In genomic region chr17:82118815-82119380, GRCh38 we compare ENCODE assay signal across 17 cellular contexts. TPM values are rescaled to one million over a fixed set of nuclear protein-coding genes. Genes with fewer than 3 reads are reported as not detected.
A peak's percentile ranks its signal among the peaks of the same experiment; 100 is the strongest.
DNase-seq lines count a peak whose midpoint lies in the region; ATAC-seq and TF ChIP-seq lines count a peak whose summit lies in the region.
"Had no signal": no experiment of that assay in that cellular context is flagged by ENCODE, and none has a peak within 500 bp of the region (broad histone marks: within the 10 kb centered on the region; RNA-seq: fewer than 3 reads in every experiment).

No MANE protein-coding gene starts in this region.

- peaks cover 22% of the 10 kb centered on the region for H3K36me3 ChIP-seq in NT2/D1 (ENCODE audit: insufficient read depth, insufficient read length, low read length)
- H3K36me3 ChIP-seq in body of pancreas (replicated peaks in 1 of 2; ENCODE audit: insufficient read depth in 1 of 2, low read depth in 2 of 2) = no peaks in the 10 kb centered on the region
- H3K36me3 ChIP-seq in right lobe of liver = no peaks in the 10 kb centered on the region
- H3K36me3 ChIP-seq in A673 (ENCODE audit: insufficient read depth, low read length, poor library complexity, severe bottlenecking) = no peaks in the 10 kb centered on the region
- H3K36me3 ChIP-seq: ovary had no signal

- CTCF ChIA-PET in A673 (lab: Charles Lee) = interaction anchor here (0.9 kb wide), 1 partner anchor 159 kb away, joined by 3 read pairs; no protein-coding TSS in a partner anchor

- WGBS in body of pancreas, 2 donors = 47 to 59% methylated on average over 12 of the region's 12 CpGs
- WGBS in right lobe of liver (ENCODE audit: insufficient coverage, low coverage, low lambda C conversion rate, missing lambda C conversion rate) = 26% methylated on average over 12 of the region's 12 CpGs

- peaks cover 24% of the 10 kb centered on the region for H3K4me1 ChIP-seq in NT2/D1 (ENCODE audit: insufficient read depth, insufficient read length)
- H3K4me1 ChIP-seq in body of pancreas = peaks cover 4% of the 10 kb centered on the region
- H3K4me1 ChIP-seq in right lobe of liver = peaks cover 0 to 35% (median 14%) of the 10 kb centered on the region in 4 donors
- H3K4me1 ChIP-seq in A673 (ENCODE audit: insufficient read depth, low read length, poor library complexity, severe bottlenecking) = no peaks in the 10 kb centered on the region

- H3K4me3 ChIP-seq in NT2/D1 (ENCODE audit: insufficient read length, low read depth) (no peak overlapping the region), body of pancreas (no peak overlapping the region), right lobe of liver (no peak overlapping the region), retinal pigment epithelial cell (ENCODE audit: low read length) (peak overlapping the region; percentile 20), A673 (ENCODE audit: low read depth, low read length, poor library complexity, severe bottlenecking) (no peak overlapping the region)
- H3K4me3 ChIP-seq: ovary had no signal

- intact Hi-C loops in body of pancreas (cut with DNase I) = no loop called here
- intact Hi-C loops in right lobe of liver (cut with DNase I) = loop anchor here in 1 of 2 donors (5.0 kb wide), 1 partner anchor 33 kb away; no protein-coding TSS in a partner anchor
- intact Hi-C loops in A673 (cut with micrococcal nuclease; ENCODE audit: unreplicated experiment) = no loop called here

- no peak overlapping the region for H3K9ac ChIP-seq in NT2/D1 (ENCODE audit: insufficient read length, low read depth)
- H3K9ac ChIP-seq: KMS-11 had no signal

- no peak for TF ChIP-seq CTCF in body of pancreas (IDR thresholded peaks at IDR 0.05)
- TF ChIP-seq CTCF in right lobe of liver (IDR thresholded peaks at IDR 0.05) = no peak
- no peak for TF ChIP-seq CTCF in retinal pigment epithelial cell (conservative IDR thresholded peaks at IDR 0.05; ENCODE audit: low read depth, low read length)
- no peak for TF ChIP-seq CTCF in A673 (conservative IDR thresholded peaks at IDR 0.05; ENCODE audit: low read depth, low read length)

- H3K27me3 ChIP-seq in NT2/D1 (ENCODE audit: insufficient read depth, insufficient read length) (no peaks in the 10 kb centered on the region), body of pancreas (no peaks in the 10 kb centered on the region), right lobe of liver (no peaks in the 10 kb centered on the region), A673 (replicated peaks; ENCODE audit: insufficient read depth, low read depth, low read length, poor library complexity) (no peaks in the 10 kb centered on the region)
- H3K27me3 ChIP-seq: ovary had no signal

- no TSS peak for BruUV-seq in A673 (replicated peaks; lab: Mats Ljungman, UMichigan)

- POLR2A ChIA-PET in A673 (lab: Charles Lee; ENCODE audit: low non-redundant PET) = no interaction called here

- H3K27ac ChIP-seq in body of pancreas (peak overlapping the region in 3 of 4 donors; percentile 44 to 67 (median 57)), right lobe of liver (peak overlapping the region in 2 of 3 donors; percentile 83 to 89), A673 (ENCODE audit: low read depth, low read length, poor library complexity, severe bottlenecking) (no peak overlapping the region)
- H3K27ac ChIP-seq: KMS-11, ovary had no signal

- TF ChIP-seq POLR2A in body of pancreas (IDR thresholded peaks at IDR 0.05) (peak in 1 of 3 donors; percentile 15), right lobe of liver (IDR thresholded peaks at IDR 0.05) (no peak)

- ATAC-seq in body of pancreas (peak; percentile 51), right lobe of liver (no peak), HG02642 (IDR thresholded peaks at IDR 0.05; ENCODE audit: poor library complexity, unreplicated experiment) (no peak), GM18868 (IDR thresholded peaks at IDR 0.05; ENCODE audit: unreplicated experiment) (no peak)
- ATAC-seq: HCT116 had no signal

- H3K9me3 ChIP-seq in NT2/D1 (ENCODE audit: insufficient read depth, low read length) = no peaks in the 10 kb centered on the region
- H3K9me3 ChIP-seq in body of pancreas = no peaks in the 10 kb centered on the region
- H3K9me3 ChIP-seq in right lobe of liver = no peaks in the 10 kb centered on the region
- H3K9me3 ChIP-seq in A673 (ENCODE audit: low read depth, low read length, poor library complexity, severe bottlenecking) = no peaks in the 10 kb centered on the region
- H3K9me3 ChIP-seq: ovary had no signal

- peak; percentile 66 for DNase-seq in NT2/D1 (ENCODE audit: low read depth, low spot score)
- peak in 1 of 4 donors; percentile 20 for DNase-seq in body of pancreas
- DNase-seq in right lobe of liver = no peak
- no peak for DNase-seq in retinal pigment epithelial cell (ENCODE audit: low read depth)
- DNase-seq in A673 (ENCODE audit: low spot score) = no peak
- DNase-seq in NCI-H2196 (lab: John Stamatoyannopoulos, UW; ENCODE audit: unreplicated experiment) = no peak
- DNase-seq: activated CD8-positive, alpha-beta memory T cell treated with anti-CD3 and anti-CD28 coated beads for 24 hours; activated effector memory CD4-positive, alpha-beta T cell treated with anti-CD3 and anti-CD28 coated beads, Interleukin-2, amount 50 U/mL, for 16 hours; effector CD8-positive, alpha-beta T cell; foreskin fibroblast; NCI-H1436 treated with DMSO at 0.1 percent for 48 hours; ovary; stimulated activated CD4-positive, alpha-beta T cell treated with anti-CD3 and anti-CD28 coated beads, Interleukin-12 subunit alpha, Interleukin-12 subunit beta, amount 100 ng/mL, for 4 hours had no signal

RNA-seq across cellular contexts. Expression of gene FASN, which starts 20.9 kb away (rescaled TPM):
- 100 to 1,000 TPM in 1 of 2 donors, 10 to 100 TPM in 1; 16.3 to 388 TPM for total RNA-seq in body of pancreas
- 100 to 1,000 TPM in 4 of 6 experiments, 10 to 100 TPM in 2; 76.5 to 290 (median 217) TPM for total RNA-seq in right lobe of liver
- total RNA-seq in A673 (2021) = 591 and 676 TPM in 2 replicates

RNA-seq across cellular contexts. Expression of gene DUS1L, which starts 53.3 kb away (rescaled TPM):
- total RNA-seq in body of pancreas (100 to 1,000 TPM in 1 of 2 donors, 10 to 100 TPM in 1; 76.0 to 128 TPM), right lobe of liver (100 to 1,000 TPM in 2 of 6 experiments, 10 to 100 TPM in 4; 61.8 to 115 (median 89.9) TPM), A673 (2021) (139 and 143 TPM in 2 replicates)
